25 cellular contexts compared by ENCODE assay signal in the genomic region with DNA sequence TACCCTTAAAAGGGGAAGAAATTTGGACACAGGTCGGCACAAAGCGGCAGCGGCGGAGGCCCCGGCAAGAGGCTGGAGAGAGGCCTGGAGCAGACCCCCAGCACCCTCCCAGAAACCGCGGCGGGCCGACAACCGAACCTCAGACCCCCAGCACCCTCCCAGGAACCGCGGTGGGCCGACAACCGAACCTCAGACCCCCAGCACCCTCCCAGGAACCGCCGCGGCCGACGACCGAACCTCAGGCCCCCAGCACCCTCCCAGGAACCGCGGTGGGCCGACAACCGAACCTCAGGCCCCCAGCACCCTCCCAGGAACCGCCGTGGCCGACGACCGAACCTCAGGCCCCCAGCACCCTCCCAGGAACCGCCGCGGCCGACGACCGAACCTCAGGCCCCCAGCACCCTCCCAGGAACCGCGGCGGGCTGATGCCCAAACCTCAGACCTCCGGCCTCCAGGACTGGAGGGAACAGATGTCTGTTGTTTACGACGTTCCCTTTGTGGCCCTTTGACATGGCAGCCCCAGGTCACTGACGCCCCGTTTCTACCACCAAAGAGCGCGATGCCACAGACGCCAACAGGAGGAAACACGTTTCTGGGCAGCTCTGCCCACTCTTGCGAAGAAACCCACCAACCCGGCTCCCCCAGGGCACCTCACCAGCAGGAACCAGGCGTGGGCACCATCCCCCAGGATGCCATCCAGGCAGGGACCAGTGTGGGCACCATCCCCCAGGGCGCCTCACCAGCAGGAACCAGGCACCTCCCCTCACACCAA. TPM values are rescaled to one million over a fixed set of nuclear protein-coding genes. Genes with fewer than 3 reads are reported as not detected.
"Had no signal": no experiment of that assay in that cellular context is flagged by ENCODE, and none has a peak within 500 bp of the region (broad histone marks: within the 10 kb centered on the region; RNA-seq: fewer than 3 reads in every experiment).

No MANE protein-coding gene starts in this region.

- H3K9me3 ChIP-seq: esophagus squamous epithelium, gastroesophageal sphincter, spleen had no signal

- H3K4me1 Mint-ChIP-seq: nephron had no signal

- H3K27me3 ChIP-seq: esophagus squamous epithelium, gastroesophageal sphincter, hepatocyte had no signal

- H3K27ac Mint-ChIP-seq: nephron, type B pancreatic cell had no signal

- FAIRE-seq: kidney, urothelium cell line had no signal

- H3K9me3 Mint-ChIP-seq: effector memory CD8-positive, alpha-beta T cell; type B pancreatic cell had no signal

- H2AFZ ChIP-seq: hepatocyte had no signal

- DNase-seq: cortex of kidney; effector memory CD8-positive, alpha-beta T cell; esophagus squamous epithelium; foreskin fibroblast; kidney; mesenchymal stem cell; midbrain; stimulated activated CD4-positive, alpha-beta T cell treated with anti-CD3 and anti-CD28 coated beads, Interleukin-15, amount 100 ng/mL, for 24 hours; stimulated activated CD4-positive, alpha-beta T cell treated with anti-CD3 and anti-CD28 coated beads, Interleukin-1b, Interleukin-23, amount 100 ng/mL, for 48 hours; stimulated activated CD4-positive, alpha-beta T cell treated with anti-CD3 and anti-CD28 coated beads, Interleukin-4, amount 100 ng/mL, for 4 hours; stimulated activated naive CD4-positive, alpha-beta T cell treated with Interleukin-2 at 50 U/mL for 16 hours had no signal

- H3K4me1 ChIP-seq: esophagus squamous epithelium, gastroesophageal sphincter had no signal

- H3K4me3 Mint-ChIP-seq: nephron, type B pancreatic cell had no signal

- H3K27me3 Mint-ChIP-seq: type B pancreatic cell had no signal

- H3K79me2 ChIP-seq: hepatocyte had no signal

- H3K4me3 ChIP-seq: hepatocyte, lung had no signal

- H3K4me2 ChIP-seq: hepatocyte had no signal

- H3K36me3 ChIP-seq: esophagus squamous epithelium had no signal

- ATAC-seq: gastroesophageal sphincter had no signal

- H3K27ac ChIP-seq: gastroesophageal sphincter, hepatocyte had no signal

RNA-seq across cellular contexts. Expression of a gene that starts 58.6 kb away (rescaled TPM):
- total RNA-seq: epithelial cell of proximal tubule, esophagus squamous epithelium, gastroesophageal sphincter, hepatocyte, kidney, left cardiac atrium, left ventricle myocardium superior, lung, omental fat pad, pulmonary artery endothelial cell, sciatic nerve, skeletal muscle tissue, spleen had no signal
